ENCODE assay signal across 10 cellular contexts in genomic region chr9:129900263-129901041, GRCh38.
A peak's percentile ranks its signal among the peaks of the same experiment; 100 is the strongest.
DNase-seq lines count a peak whose midpoint lies in the region; ATAC-seq lines count a peak whose summit lies in the region.
"Had no signal": no experiment of that assay in that cellular context is flagged by ENCODE, and none has a peak within 500 bp of the region (broad histone marks: within the 10 kb centered on the region; RNA-seq: fewer than 3 reads in every experiment).

No MANE protein-coding gene starts in this region.

- no peak for ATAC-seq in CD4-positive, CD25-positive, alpha-beta regulatory T cell (ENCODE audit: low read depth in 2 of 2)
- ATAC-seq in GM19025 (IDR thresholded peaks at IDR 0.05; ENCODE audit: low read depth, unreplicated experiment) (peak; percentile 91), HG03045 (IDR thresholded peaks at IDR 0.05; ENCODE audit: unreplicated experiment) (peak; percentile 67)

- H3K27me3 Mint-ChIP-seq in CD4-positive, CD25-positive, alpha-beta regulatory T cell: no peaks in the 10 kb centered on the region
- H3K27me3 Mint-ChIP-seq in activated T-helper 2 cell treated with anti-CD3 and anti-CD28 coated beads, Interferon-gamma antibody, Interleukin-2, Interleukin-4, amounts not matched to agents 10 μg/mL and 5 μg/mL and 100 μg/mL, durations not matched to agents 14 hours and 24 hours and 36 hours (ENCODE audit: low read depth): no peaks in the 10 kb centered on the region

- peaks cover 10 to 56% (median 34%) of the 10 kb centered on the region in 4 donors for H3K4me1 Mint-ChIP-seq in CD4-positive, CD25-positive, alpha-beta regulatory T cell
- H3K4me1 Mint-ChIP-seq in activated T-helper 2 cell treated with anti-CD3 and anti-CD28 coated beads, Interferon-gamma antibody, Interleukin-2, Interleukin-4, amounts not matched to agents 10 μg/mL and 5 μg/mL and 100 μg/mL, durations not matched to agents 14 hours and 24 hours and 36 hours (ENCODE audit: low read depth): peaks cover 49% of the 10 kb centered on the region

- intact Hi-C loops in activated T-helper 2 cell treated with anti-CD3 and anti-CD28 coated beads, Interferon-gamma antibody, Interleukin-2, Interleukin-4, amounts not matched to agents 10 μg/mL and 5 μg/mL and 100 μg/mL, durations not matched to agents 14 hours and 24 hours and 36 hours (cut with micrococcal nuclease): no loop called here
- intact Hi-C loops in cardiac septum (cut with DNase I): no loop called here

- no peak overlapping the region for H3K27ac ChIP-seq in CD4-positive, CD25-positive, alpha-beta regulatory T cell (ENCODE audit: insufficient read depth, low read length, poor library complexity, severe bottlenecking)
- no peak overlapping the region for H3K27ac ChIP-seq in mesenchymal stem cell (ENCODE audit: low read length, poor library complexity, severe bottlenecking)

- H3K9me3 Mint-ChIP-seq in CD4-positive, CD25-positive, alpha-beta regulatory T cell: peaks cover 0 to 3% (median 0%) of the 10 kb centered on the region in 7 donors
- H3K9me3 Mint-ChIP-seq in activated T-helper 2 cell treated with anti-CD3 and anti-CD28 coated beads, Interferon-gamma antibody, Interleukin-2, Interleukin-4, amounts not matched to agents 10 μg/mL and 5 μg/mL and 100 μg/mL, durations not matched to agents 14 hours and 24 hours and 36 hours: no peaks in the 10 kb centered on the region

- H3K4me3 Mint-ChIP-seq in CD4-positive, CD25-positive, alpha-beta regulatory T cell: no peak overlapping the region
- H3K4me3 Mint-ChIP-seq in activated T-helper 2 cell treated with anti-CD3 and anti-CD28 coated beads, Interferon-gamma antibody, Interleukin-2, Interleukin-4, amounts not matched to agents 10 μg/mL and 5 μg/mL and 100 μg/mL, durations not matched to agents 14 hours and 24 hours and 36 hours (ENCODE audit: low read depth): no peak overlapping the region

- no peak overlapping the region for H3K18ac ChIP-seq in mesenchymal stem cell (ENCODE audit: low read depth in 1 of 2, low read length in 2 of 2)

- H3K4ac ChIP-seq in mesenchymal stem cell (ENCODE audit: low read depth in 1 of 2, low read length in 2 of 2): no peak overlapping the region

- WGBS in mesenchymal stem cell: 96% methylated on average over 20 of the region's 20 CpGs

- H3K9me3 ChIP-seq in CD4-positive, CD25-positive, alpha-beta regulatory T cell (ENCODE audit: control insufficient read depth in 2 of 2, low read length in 2 of 2): no peaks in the 10 kb centered on the region
- H3K9me3 ChIP-seq in mesenchymal stem cell (ENCODE audit: control insufficient read depth, low read length): no peaks in the 10 kb centered on the region

- peaks cover 86% of the 10 kb centered on the region for H3K36me3 ChIP-seq in CD4-positive, CD25-positive, alpha-beta regulatory T cell (ENCODE audit: control insufficient read depth, insufficient read depth, low read length)
- peaks cover 9 to 68% of the 10 kb centered on the region in 2 experiments for H3K36me3 ChIP-seq in mesenchymal stem cell (ENCODE audit: control insufficient read depth in 1 of 2, insufficient read depth in 2 of 2, low read depth in 1 of 2, low read length in 2 of 2)

- H3K4me1 ChIP-seq in CD4-positive, CD25-positive, alpha-beta regulatory T cell (ENCODE audit: control insufficient read depth, insufficient read depth, low read length, poor library complexity, severe bottlenecking): peaks cover 9% of the 10 kb centered on the region
- no peaks in the 10 kb centered on the region for H3K4me1 ChIP-seq in mesenchymal stem cell (ENCODE audit: control insufficient read depth, insufficient read depth, low read depth, low read length)

- no peak overlapping the region for H3K4me3 ChIP-seq in CD4-positive, CD25-positive, alpha-beta regulatory T cell (ENCODE audit: low read depth, low read length)
- H3K4me3 ChIP-seq in mesenchymal stem cell (ENCODE audit: insufficient read depth in 1 of 2, low read depth in 1 of 2, low read length in 2 of 2): no peak overlapping the region

- H4K91ac ChIP-seq in mesenchymal stem cell (ENCODE audit: low read length): no peak overlapping the region

- no peaks in the 10 kb centered on the region for H3K79me1 ChIP-seq in mesenchymal stem cell (replicated peaks; ENCODE audit: low read length, poor library complexity, severe bottlenecking)

- H3K9ac ChIP-seq in mesenchymal stem cell (ENCODE audit: low read length): no peak overlapping the region

- H3K27ac Mint-ChIP-seq in CD4-positive, CD25-positive, alpha-beta regulatory T cell: peak overlapping the region in 2 of 3 donors; percentile 80 to 82
- H3K27ac Mint-ChIP-seq in activated T-helper 2 cell treated with anti-CD3 and anti-CD28 coated beads, Interferon-gamma antibody, Interleukin-2, Interleukin-4, amounts not matched to agents 10 μg/mL and 5 μg/mL and 100 μg/mL, durations not matched to agents 14 hours and 24 hours and 36 hours: peak overlapping the region; percentile 87

- H2BK5ac ChIP-seq in mesenchymal stem cell (ENCODE audit: low read depth, low read length, poor library complexity, severe bottlenecking): no peak overlapping the region

- peaks cover 52% of the 10 kb centered on the region for H3K36me3 Mint-ChIP-seq in CD4-positive, CD25-positive, alpha-beta regulatory T cell
- peaks cover 98% of the 10 kb centered on the region for H3K36me3 Mint-ChIP-seq in activated T-helper 2 cell treated with anti-CD3 and anti-CD28 coated beads, Interferon-gamma antibody, Interleukin-2, Interleukin-4, amounts not matched to agents 10 μg/mL and 5 μg/mL and 100 μg/mL, durations not matched to agents 14 hours and 24 hours and 36 hours (ENCODE audit: low read depth)

- H2BK15ac ChIP-seq in mesenchymal stem cell (ENCODE audit: low read depth, poor library complexity, severe bottlenecking): no peak overlapping the region

- H3K27me3 ChIP-seq in CD4-positive, CD25-positive, alpha-beta regulatory T cell (ENCODE audit: control insufficient read depth, insufficient read depth, low read length): no peaks in the 10 kb centered on the region
- no peaks in the 10 kb centered on the region for H3K27me3 ChIP-seq in mesenchymal stem cell (ENCODE audit: control insufficient read depth in 1 of 2, insufficient read depth in 1 of 2, low read length in 2 of 2)

- no peak for DNase-seq in CD4-positive, CD25-positive, alpha-beta regulatory T cell
- no peak for DNase-seq in activated T-helper 2 cell treated with anti-CD3 and anti-CD28 coated beads, Interferon-gamma antibody, Interleukin-2, Interleukin-4, amounts not matched to agents 10 μg/mL and 5 μg/mL and 100 μg/mL, durations not matched to agents 14 hours and 24 hours and 36 hours (ENCODE audit: low spot score)
- DNase-seq in cardiac septum (ENCODE audit: low spot score): no peak
- DNase-seq in NK-92 treated with Interleukin-12 subunit alpha and Interleukin-12 subunit beta, amount 100 ng/mL, for 24 hours (lab: John Stamatoyannopoulos, UW): no peak
- DNase-seq in foreskin melanocyte: no peak
- no peak for DNase-seq in mesenchymal stem cell
- DNase-seq: IMR-90, kidney glomerular epithelial cell had no signal

- H3K14ac ChIP-seq in mesenchymal stem cell (ENCODE audit: low read length in 2 of 2): no peak overlapping the region

- no peak overlapping the region for H2AK5ac ChIP-seq in mesenchymal stem cell (ENCODE audit: low read length, severe bottlenecking)

- H4K8ac ChIP-seq in mesenchymal stem cell (ENCODE audit: low read length): no peak overlapping the region

- H2BK12ac ChIP-seq in mesenchymal stem cell (ENCODE audit: low read length in 2 of 2): no peak overlapping the region

- no peak overlapping the region for H2BK120ac ChIP-seq in mesenchymal stem cell (ENCODE audit: low read depth, low read length)

- no peak overlapping the region for H3K23ac ChIP-seq in mesenchymal stem cell (ENCODE audit: low read length in 2 of 2)

- no peak overlapping the region for H3K4me2 ChIP-seq in mesenchymal stem cell (ENCODE audit: low read length, poor library complexity, severe bottlenecking)

- H2AFZ ChIP-seq in mesenchymal stem cell (ENCODE audit: low read depth, low read length): no peak overlapping the region

Comparison
In these comparisons a context has a peak if more than half of its experiments do, and no peak if none do; other contexts are left out.
1. ATAC-seq: peak in GM19025 (single experiment) and HG03045 (single experiment); none in CD4-positive, CD25-positive, alpha-beta regulatory T cell (0 of 2).